ENCODE assay signal across 8 cellular contexts in genomic region chr22:45672564-45673481, GRCh38. TPM values are rescaled to one million over a fixed set of nuclear protein-coding genes. Genes with fewer than 3 reads are reported as not detected.
DNase-seq lines count a peak whose midpoint lies in the region; ATAC-seq lines count a peak whose summit lies in the region.

No MANE protein-coding gene starts in this region.

- no peaks in the 10 kb centered on the region for H3K27me3 ChIP-seq in rectal smooth muscle tissue (ENCODE audit: control insufficient read depth, insufficient read depth, low read length)

- H3K27ac ChIP-seq in rectal smooth muscle tissue (ENCODE audit: low read depth, low read length): peak overlapping the region; percentile 74

- POLR2A ChIA-PET in activated CD4-positive, alpha-beta T cell treated with anti-CD3 and anti-CD28 coated beads for 36 hours (lab: Charles Lee): interaction anchor here (0.6 kb wide), 1 partner anchor 67 kb away, joined by 3 read pairs; no protein-coding TSS in a partner anchor

- H3K27ac Mint-ChIP-seq in activated CD4-positive, alpha-beta T cell treated with anti-CD3 and anti-CD28 coated beads for 36 hours: peak overlapping the region; percentile 87
- H3K27ac Mint-ChIP-seq in T-helper 17 cell: peak overlapping the region; percentile 81

- intact Hi-C loops in activated CD4-positive, alpha-beta T cell treated with anti-CD3 and anti-CD28 coated beads for 36 hours (cut with DNase I, micrococcal nuclease): loop anchor here in 1 of 2 experiments (2.0 to 10.0 kb wide), 4 partner anchors 358 to 622 kb away; partner anchors contain the start of genes CDPF1, GTSE1 and PPARA

- CTCF ChIA-PET in activated CD4-positive, alpha-beta T cell treated with anti-CD3 and anti-CD28 coated beads for 36 hours (lab: Charles Lee): interaction anchor here (0.8 to 0.9 kb wide), 2 partner anchors 16 to 190 kb away, joined by 3 to 5 read pairs; no protein-coding TSS in a partner anchor

- peaks cover 11% of the 10 kb centered on the region for H3K4me1 ChIP-seq in rectal smooth muscle tissue (ENCODE audit: control insufficient read depth, insufficient read depth, low read length)

- peak overlapping the region; percentile 89 for H3K9ac ChIP-seq in rectal smooth muscle tissue (ENCODE audit: low read length)

- no peak for DNase-seq in activated CD4-positive, alpha-beta T cell treated with anti-CD3 and anti-CD28 coated beads for 36 hours
- DNase-seq in activated CD4-positive, alpha-beta T cell treated with anti-CD3 and anti-CD28 coated beads for 48 hours: no peak
- DNase-seq in T-helper 17 cell (no peak), foreskin melanocyte (peak; percentile 49), NCI-H2227 treated with DMSO at 0.1 percent for 48 hours (lab: John Stamatoyannopoulos, UW) (no peak), HPDE6-E6E7 (ENCODE audit: extremely low spot score) (no peak)
- DNase-seq in activated effector memory CD4-positive, alpha-beta T cell treated with Interleukin-2 at 50 U/mL for 16 hours: no peak

- no peaks in the 10 kb centered on the region for H3K9me3 Mint-ChIP-seq in activated CD4-positive, alpha-beta T cell treated with anti-CD3 and anti-CD28 coated beads for 36 hours (ENCODE audit: low read depth)

- H3K4me3 ChIP-seq in rectal smooth muscle tissue (ENCODE audit: low read length): peak overlapping the region; percentile 89

- no peaks in the 10 kb centered on the region for H3K9me3 ChIP-seq in T-helper 17 cell (ENCODE audit: control insufficient read depth, low read length, poor library complexity, severe bottlenecking)

- no peaks in the 10 kb centered on the region for H3K36me3 ChIP-seq in rectal smooth muscle tissue (ENCODE audit: control insufficient read depth, insufficient read depth, low read length)

- H3K27me3 Mint-ChIP-seq in activated CD4-positive, alpha-beta T cell treated with anti-CD3 and anti-CD28 coated beads for 36 hours: no peaks in the 10 kb centered on the region
- H3K27me3 Mint-ChIP-seq in T-helper 17 cell: no peaks in the 10 kb centered on the region

- H3K4me3 Mint-ChIP-seq in activated CD4-positive, alpha-beta T cell treated with anti-CD3 and anti-CD28 coated beads for 36 hours: peak overlapping the region; percentile 89
- H3K4me3 Mint-ChIP-seq in T-helper 17 cell: peak overlapping the region; percentile 97

- peaks cover 37% of the 10 kb centered on the region for H3K36me3 Mint-ChIP-seq in activated CD4-positive, alpha-beta T cell treated with anti-CD3 and anti-CD28 coated beads for 36 hours (ENCODE audit: low read depth)
- H3K36me3 Mint-ChIP-seq in T-helper 17 cell (ENCODE audit: low read depth): no peaks in the 10 kb centered on the region

- ATAC-seq in activated CD4-positive, alpha-beta T cell treated with anti-CD3 and anti-CD28 coated beads for 36 hours: peak; percentile 13
- ATAC-seq in T-helper 17 cell: no peak

- H3K4me1 Mint-ChIP-seq in activated CD4-positive, alpha-beta T cell treated with anti-CD3 and anti-CD28 coated beads for 36 hours: peaks cover 39% of the 10 kb centered on the region
- H3K4me1 Mint-ChIP-seq in T-helper 17 cell: peaks cover 45% of the 10 kb centered on the region

RNA-seq across cellular contexts. Expression of gene ATXN10, which starts 1.2 kb away (rescaled TPM):
- 100 to 1,000 TPM in 1 of 2 experiments, 10 to 100 TPM in 1; 87.1 to 101 TPM for total RNA-seq in activated CD4-positive, alpha-beta T cell treated with anti-CD3 and anti-CD28 coated beads for 36 hours
- 10 to 100 TPM; 52.9 to 55.7 TPM for total RNA-seq in T-helper 17 cell
